ENCODE assay signal across 10 cellular contexts in the genomic region with DNA sequence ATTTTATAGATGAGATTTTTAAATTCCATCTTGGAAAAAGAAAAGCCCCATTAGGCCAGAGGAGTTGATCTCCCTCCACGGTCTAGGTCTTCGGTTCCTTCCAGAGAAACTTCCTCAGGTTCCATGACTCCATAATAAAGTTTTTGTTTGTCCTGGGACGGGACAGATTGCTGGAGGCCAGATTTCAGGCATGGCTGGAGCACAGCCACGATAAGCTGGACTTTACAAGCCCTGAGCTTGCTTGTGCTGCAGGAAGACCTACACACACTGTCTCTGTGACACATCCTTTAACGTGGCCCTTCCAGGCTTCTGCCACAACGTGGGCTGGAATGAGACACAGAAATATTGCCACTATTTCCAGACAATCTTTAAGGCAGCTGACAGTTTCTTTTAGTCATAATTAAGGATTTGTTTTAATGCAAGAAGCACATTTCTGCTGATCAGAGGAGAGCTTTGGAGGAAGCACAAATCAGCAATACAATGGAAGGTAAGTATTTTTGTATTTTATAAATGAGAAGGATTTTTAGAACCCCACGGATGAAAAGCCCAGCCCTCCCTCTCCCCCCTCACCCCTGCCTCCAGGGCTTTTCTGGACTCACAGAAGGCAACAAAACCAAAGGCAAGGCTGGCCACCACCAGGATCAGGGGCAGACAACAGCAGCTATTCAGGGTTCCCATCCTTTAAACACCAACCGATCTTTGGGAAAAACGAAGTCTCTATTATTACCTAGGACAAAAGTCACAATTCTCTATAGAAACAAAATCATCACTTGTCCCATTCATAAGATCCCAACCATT. TPM values are rescaled to one million over a fixed set of nuclear protein-coding genes. Genes with fewer than 3 reads are reported as not detected.
DNase-seq lines count a peak whose midpoint lies in the region; ATAC-seq and TF ChIP-seq lines count a peak whose summit lies in the region.
"Had no signal": no experiment of that assay in that cellular context is flagged by ENCODE, and none has a peak within 500 bp of the region (broad histone marks: within the 10 kb centered on the region; RNA-seq: fewer than 3 reads in every experiment).

No MANE protein-coding gene starts in this region.

- peaks cover 22% of the 10 kb centered on the region for H3K36me3 Mint-ChIP-seq in HFFc6 (ENCODE audit: low read depth)

- no peak for TF ChIP-seq CTCF in HFFc6 (IDR thresholded peaks at IDR 0.05)

- H3K27me3 Mint-ChIP-seq in HFFc6 (ENCODE audit: insufficient read depth) = peaks cover 5% of the 10 kb centered on the region; the same call in 1 of the 2 replicates

- DNase-seq in HFFc6 (peak; percentile 78), kidney glomerular epithelial cell (lab: John Stamatoyannopoulos, UW) (peak; percentile 15), DMS 273 treated with DMSO at 0.1 percent for 48 hours (lab: John Stamatoyannopoulos, UW) (no peak)
- DNase-seq: activated naive CD8-positive, alpha-beta T cell treated with anti-CD3 and anti-CD28 coated beads, Interleukin-2, amount 50 U/mL, for 24 hours; NCI-H1105 had no signal

- H3K9me3 Mint-ChIP-seq in HFFc6 = no peaks in the 10 kb centered on the region
- H3K9me3 Mint-ChIP-seq: activated naive CD8-positive, alpha-beta T cell treated with anti-CD3 and anti-CD28 coated beads, Interleukin-2, amount 50 U/mL, for 24 hours had no signal

- H3K27ac ChIP-seq in cingulate gyrus (ENCODE audit: low read depth, low read length) (peak overlapping the region; percentile 90), stomach smooth muscle (ENCODE audit: low read length) (peak overlapping the region; percentile 42)

- H3K36me3 ChIP-seq in stomach smooth muscle (ENCODE audit: control insufficient read depth in 2 of 2, insufficient read depth in 2 of 2, low read length in 2 of 2) = peaks cover 0 to 7% of the 10 kb centered on the region in 2 donors

- H3K27me3 ChIP-seq in stomach smooth muscle (ENCODE audit: control insufficient read depth in 1 of 2, insufficient read depth in 2 of 2, low read length in 2 of 2) = no peaks in the 10 kb centered on the region

- H3K4me3 ChIP-seq in stomach smooth muscle (ENCODE audit: low read length in 2 of 2) = peak overlapping the region; percentile 46 to 55

- peak overlapping the region; percentile 97 for H3K4me3 Mint-ChIP-seq in HFFc6
- H3K4me3 Mint-ChIP-seq: activated naive CD8-positive, alpha-beta T cell treated with anti-CD3 and anti-CD28 coated beads, Interleukin-2, amount 50 U/mL, for 24 hours had no signal

- H3K4me1 Mint-ChIP-seq in HFFc6 (ENCODE audit: low read depth) = peaks cover 80% of the 10 kb centered on the region

- no peaks in the 10 kb centered on the region for H3K9me3 ChIP-seq in stomach smooth muscle (ENCODE audit: control insufficient read depth in 2 of 2, low read length in 2 of 2)

- ATAC-seq in HG03378 (IDR thresholded peaks at IDR 0.05; ENCODE audit: unreplicated experiment) (no peak), HG03159 (IDR thresholded peaks at IDR 0.05; ENCODE audit: unreplicated experiment) (no peak), GM21447 (IDR thresholded peaks at IDR 0.05; ENCODE audit: unreplicated experiment) (no peak)
- ATAC-seq: activated naive CD8-positive, alpha-beta T cell treated with anti-CD3 and anti-CD28 coated beads, Interleukin-2, amount 50 U/mL, for 24 hours had no signal

- peak overlapping the region; percentile 88 for H3K27ac Mint-ChIP-seq in HFFc6
- H3K27ac Mint-ChIP-seq: activated naive CD8-positive, alpha-beta T cell treated with anti-CD3 and anti-CD28 coated beads, Interleukin-2, amount 50 U/mL, for 24 hours had no signal

- peaks cover 72% of the 10 kb centered on the region for H3K4me1 ChIP-seq in stomach smooth muscle (ENCODE audit: control insufficient read depth, insufficient read depth, low read length)

- H3K9ac ChIP-seq in stomach smooth muscle (ENCODE audit: low read length in 2 of 2) = peak overlapping the region in 1 of 2 donors; percentile 23

RNA-seq across cellular contexts. Expression of a gene that starts 6.5 kb away (rescaled TPM):
- 10 to 100 TPM; 70.6 to 86.9 (median 78.8) TPM for total RNA-seq in HFFc6 (2021; fragmentation: NEBNext Ultra II Directional; extraction: Animal tissue kit (Norgen Biotek cat#: 25700))
